10 cellular contexts compared by ENCODE assay signal in the genomic region with DNA sequence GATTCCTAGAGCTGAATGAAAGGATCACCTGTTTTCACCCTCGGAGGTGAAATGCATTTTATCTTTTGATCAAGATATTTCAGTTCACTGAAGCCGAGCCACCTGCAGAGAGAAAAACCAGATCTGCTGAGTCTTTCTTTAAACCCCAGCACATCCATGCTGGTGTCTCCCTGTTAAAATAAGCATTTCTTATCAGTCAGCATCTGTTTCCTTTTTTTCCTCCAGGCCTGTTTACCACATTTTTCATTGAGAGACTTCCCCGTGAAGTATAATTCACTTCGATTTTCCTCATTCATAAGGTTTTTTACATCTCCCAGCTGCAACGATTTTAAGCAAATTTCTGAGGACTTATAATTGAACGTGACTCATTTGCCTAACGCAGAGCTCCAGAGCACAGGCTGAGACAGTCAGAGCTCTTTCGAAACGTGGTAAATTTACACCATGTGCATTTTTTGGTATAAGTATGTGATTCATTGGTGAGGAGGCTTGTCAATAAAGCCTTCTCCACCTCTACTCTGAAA.
A peak's percentile ranks its signal among the peaks of the same experiment; 100 is the strongest.
DNase-seq lines count a peak whose midpoint lies in the region; ATAC-seq and TF ChIP-seq lines count a peak whose summit lies in the region.
"Had no signal": no experiment of that assay in that cellular context is flagged by ENCODE, and none has a peak within 500 bp of the region (broad histone marks: within the 10 kb centered on the region; RNA-seq: fewer than 3 reads in every experiment).

No MANE protein-coding gene starts in this region.

- peaks cover 2% of the 10 kb centered on the region for H3K4me1 Mint-ChIP-seq in T-helper 2 cell treated with Interferon-gamma antibody and Interleukin-4, amounts not matched to agents 5 μg/mL and 100 μg/mL, for 36 hours (ENCODE audit: low read depth)

- H3K4me2 ChIP-seq in skeletal muscle satellite cell (ENCODE audit: low read length), result peak overlapping the region; percentile 52

- TF ChIP-seq CTCF in fibroblast of mammary gland (conservative IDR thresholded peaks at IDR 0.05; ENCODE audit: control insufficient read depth, insufficient read depth, low read depth, low read length), result no peak

- no peaks in the 10 kb centered on the region for H3K27me3 ChIP-seq in skeletal muscle satellite cell (ENCODE audit: control insufficient read depth, insufficient read depth, low read length)

- no peak overlapping the region for H3K27ac Mint-ChIP-seq in T-helper 2 cell treated with Interferon-gamma antibody and Interleukin-4, amounts not matched to agents 5 μg/mL and 100 μg/mL, for 36 hours

- H3K36me3 ChIP-seq in skeletal muscle satellite cell (ENCODE audit: insufficient read depth, low read length), result no peaks in the 10 kb centered on the region

- H3K9me3 Mint-ChIP-seq in T-helper 2 cell treated with Interferon-gamma antibody and Interleukin-4, amounts not matched to agents 5 μg/mL and 100 μg/mL, for 36 hours, result no peaks in the 10 kb centered on the region

- peak overlapping the region; percentile 6 for H3K4me3 ChIP-seq in fibroblast of mammary gland (ENCODE audit: control insufficient read depth, low read depth, low read length)
- H3K4me3 ChIP-seq in skeletal muscle satellite cell (ENCODE audit: low read length), result peak overlapping the region; percentile 46
- H3K4me3 ChIP-seq: K562 had no signal

- no peaks in the 10 kb centered on the region for H3K36me3 Mint-ChIP-seq in T-helper 2 cell treated with Interferon-gamma antibody and Interleukin-4, amounts not matched to agents 5 μg/mL and 100 μg/mL, for 36 hours (ENCODE audit: low read depth)

- no peak overlapping the region for H3K4me3 Mint-ChIP-seq in T-helper 2 cell treated with Interferon-gamma antibody and Interleukin-4, amounts not matched to agents 5 μg/mL and 100 μg/mL, for 36 hours

- H3K9ac ChIP-seq in skeletal muscle satellite cell (ENCODE audit: low read depth, low read length), result no peak overlapping the region

- H3K9me3 ChIP-seq in skeletal muscle satellite cell (replicated peaks; ENCODE audit: low read length), result no peaks in the 10 kb centered on the region

- ATAC-seq in activated CD4-positive, CD25-positive, alpha-beta regulatory T cell treated with anti-CD3 and anti-CD28 coated beads, Interleukin-2, amount 50 U/mL, for 24 hours, result peak; percentile 38 to 53
- ATAC-seq in left lobe of liver, result no peak
- no peak for ATAC-seq in HG02759 (IDR thresholded peaks at IDR 0.05; ENCODE audit: unreplicated experiment)
- ATAC-seq: K562 had no signal

- H3K4me1 ChIP-seq in skeletal muscle satellite cell (ENCODE audit: control insufficient read depth, insufficient read depth, low read length), result peaks cover 5% of the 10 kb centered on the region

- DNase-seq in activated CD4-positive, CD25-positive, alpha-beta regulatory T cell (lab: John Stamatoyannopoulos, UW), result no peak
- DNase-seq in RKO (ENCODE audit: low spot score) (peak; percentile 13), fibroblast of mammary gland (ENCODE audit: low read depth) (peak; percentile 97), left lobe of liver (ENCODE audit: low spot score) (no peak)
- no peak for DNase-seq in T-helper 2 cell treated with Interferon-gamma antibody and Interleukin-4, amounts not matched to agents 5 μg/mL and 100 μg/mL, for 36 hours (ENCODE audit: low spot score)
- DNase-seq: activated CD4-positive, alpha-beta T cell treated with anti-CD3 and anti-CD28 coated beads, Interleukin-2, amount 50 U/mL, for 1 hour had no signal

- H3K27me3 Mint-ChIP-seq in T-helper 2 cell treated with Interferon-gamma antibody and Interleukin-4, amounts not matched to agents 5 μg/mL and 100 μg/mL, for 36 hours (ENCODE audit: low read depth), result peaks cover 3% of the 10 kb centered on the region

Comparison
In these comparisons a context has a peak if more than half of its experiments do, and no peak if none do; other contexts are left out.
1. ATAC-seq: peak in activated CD4-positive, CD25-positive, alpha-beta regulatory T cell treated with anti-CD3 and anti-CD28 coated beads, Interleukin-2, amount 50 U/mL, for 24 hours (2 of 2); none in left lobe of liver (single experiment) and HG02759 (single experiment).
2. DNase-seq: peak in RKO (single experiment) and fibroblast of mammary gland (single experiment); none in activated CD4-positive, CD25-positive, alpha-beta regulatory T cell (0 of 4), T-helper 2 cell treated with Interferon-gamma antibody and Interleukin-4, amounts not matched to agents 5 μg/mL and 100 μg/mL, for 36 hours (single experiment) and left lobe of liver (single experiment).